In genomic region chr15:41561777-41562145, GRCh38 we compare ENCODE assay signal across 9 cellular contexts. TPM values are rescaled to one million over a fixed set of nuclear protein-coding genes. Genes with fewer than 3 reads are reported as not detected.
DNase-seq lines count a peak whose midpoint lies in the region; ATAC-seq and TF ChIP-seq lines count a peak whose summit lies in the region.
"Had no signal": no experiment of that assay in that cellular context is flagged by ENCODE, and none has a peak within 500 bp of the region (broad histone marks: within the 10 kb centered on the region; RNA-seq: fewer than 3 reads in every experiment).

No MANE protein-coding gene starts in this region.

- CTCF ChIA-PET in IMR-90 (lab: Yijun Ruan, JAX), result no interaction called here

- H2AK5ac ChIP-seq in IMR-90 (ENCODE audit: low read depth, low read length), result no peak overlapping the region; the same call in 1 of the 2 replicates

- no peak overlapping the region for H3K9ac ChIP-seq in IMR-90 (ENCODE audit: low read depth, low read length)
- H3K9ac ChIP-seq in endodermal cell (ENCODE audit: extremely low read depth, low read length, poor library complexity, severe bottlenecking), result peak overlapping the region; percentile 42

- H3K56ac ChIP-seq in IMR-90 (ENCODE audit: extremely low read depth, insufficient read depth, low read length), result no peak overlapping the region

- H3K36me3 ChIP-seq in IMR-90 (ENCODE audit: control insufficient read depth, insufficient read depth, low read length), result no peaks in the 10 kb centered on the region; the same call in 1 of the 2 replicates
- peaks cover 53% of the 10 kb centered on the region for H3K36me3 ChIP-seq in endodermal cell (ENCODE audit: control insufficient read depth, insufficient read depth, low read length)

- peaks cover 16% of the 10 kb centered on the region; the same call in 1 of the 2 replicates for H3K9me1 ChIP-seq in IMR-90 (ENCODE audit: insufficient read depth, low read length)

- dilution Hi-C loops in IMR-90 (cut with HindIII; ENCODE audit: low sequenced_read_pairs, unreplicated experiment), result no loop called here

- H2BK5ac ChIP-seq in IMR-90 (ENCODE audit: low read depth, low read length, poor library complexity, severe bottlenecking), result no peak overlapping the region

- no peak overlapping the region for H3K4ac ChIP-seq in IMR-90 (ENCODE audit: low read depth, low read length)

- H3K14ac ChIP-seq in IMR-90 (replicated peaks; ENCODE audit: low read depth, low read length), result no peak overlapping the region; the same call in 1 of the 2 replicates

- H2BK20ac ChIP-seq in IMR-90 (ENCODE audit: low read depth, low read length), result no peak overlapping the region

- WGBS in IMR-90 (ENCODE audit: extremely low coverage in 2 of 2, insufficient read length in 1 of 2), 2 experiments, result no CpG with 5 or more reads among the region's 3 CpGs
- 61 to 70% methylated on average over 2 to 3 of the region's 3 CpGs for WGBS in endodermal cell (ENCODE audit: insufficient coverage in 1 of 2, insufficient read length in 1 of 2), 2 experiments

- DNase-seq in IMR-90, result peak; percentile 73
- DNase-seq in endodermal cell, result peak; percentile 85
- peak; percentile 28 to 41 for DNase-seq in left colon
- DNase-seq in NCI-H1105 (lab: John Stamatoyannopoulos, UW), result no peak
- no peak for DNase-seq in NCI-H1436 (lab: John Stamatoyannopoulos, UW)
- DNase-seq in Kasumi-1 (lab: John Stamatoyannopoulos, UW), result no peak
- DNase-seq in stimulated activated CD4-positive, alpha-beta T cell treated with anti-CD3 and anti-CD28 coated beads, Interleukin-12 subunit alpha, Interleukin-12 subunit beta, amount 100 ng/mL, for 4 hours, result no peak
- DNase-seq: NCI-H1417 had no signal

- H4K91ac ChIP-seq in IMR-90 (ENCODE audit: insufficient read depth, low read depth, low read length), result no peak overlapping the region

- H3K4me3 Mint-ChIP-seq in endodermal cell, result peak overlapping the region; percentile 93

- no peak overlapping the region; the same call in 1 of the 2 replicates for H3K18ac ChIP-seq in IMR-90 (ENCODE audit: low read depth, low read length)

- peaks cover 40% of the 10 kb centered on the region for H3K36me3 Mint-ChIP-seq in endodermal cell (ENCODE audit: low read depth)

- peak overlapping the region; percentile 77 for H2AFZ ChIP-seq in IMR-90 (replicated peaks; ENCODE audit: low read length, poor library complexity)

- TF ChIP-seq CTCF in IMR-90 (conservative IDR thresholded peaks at IDR 0.05; ENCODE audit: low read depth, low read length) (0 out of 2 replicates have a peak, but pooled peaks have one; percentile 21), endodermal cell (conservative IDR thresholded peaks at IDR 0.05) (peak; percentile 59)

- no peaks in the 10 kb centered on the region for H3K27me3 Mint-ChIP-seq in endodermal cell (ENCODE audit: insufficient read depth)

- peak overlapping the region in 1 of 2 experiments; percentile 48; a peak in 1 of 4 replicates for H4K8ac ChIP-seq in IMR-90 (ENCODE audit: low read depth in 2 of 2, low read length in 2 of 2)

- peak overlapping the region; percentile 71 for H2AK9ac ChIP-seq in IMR-90 (replicated peaks; ENCODE audit: low read depth, low read length, poor library complexity)

- no peak overlapping the region; the same call in 1 of the 2 replicates for H4K5ac ChIP-seq in IMR-90 (ENCODE audit: low read depth, low read length)

- H3K4me3 ChIP-seq in IMR-90 (ENCODE audit: insufficient read depth, low read depth, low read length) (no peak overlapping the region), endodermal cell (ENCODE audit: low read length) (peak overlapping the region; percentile 69)

- H3K9me3 ChIP-seq in IMR-90 (ENCODE audit: control insufficient read depth, insufficient read depth, low read length) (no peaks in the 10 kb centered on the region), endodermal cell (ENCODE audit: control insufficient read depth, low read length) (no peaks in the 10 kb centered on the region)

- peak; percentile 9; the same call in 1 of the 2 replicates for ATAC-seq in IMR-90 (ENCODE audit: low read depth)
- ATAC-seq in left colon, result no peak

- no peak for TF ChIP-seq POLR2A in IMR-90 (IDR thresholded peaks at IDR 0.05; ENCODE audit: low read depth, low read length)

- no peak overlapping the region; the same call in 1 of the 2 replicates for H2BK120ac ChIP-seq in IMR-90 (ENCODE audit: low read depth, low read length)

- intact Hi-C loops in IMR-90 (cut with micrococcal nuclease), result no loop called here
- intact Hi-C loops in left colon (cut with DNase I, micrococcal nuclease), result no loop called here

- H3K4me1 Mint-ChIP-seq in endodermal cell, result peaks cover 68% of the 10 kb centered on the region

- POLR2A ChIA-PET in IMR-90 (lab: Charles Lee; ENCODE audit: unreplicated experiment), result interaction anchor here (0.6 to 1.3 kb wide), 2 partner anchors 24 to 68 kb away, joined by 4 read pairs; no protein-coding TSS in a partner anchor

- no peak overlapping the region for H2BK15ac ChIP-seq in IMR-90 (ENCODE audit: low read depth, low read length)

- no TSS peak for BruUV-seq in IMR-90 (replicated peaks; lab: Mats Ljungman, UMichigan)

- peaks cover 13% of the 10 kb centered on the region; the same call in 1 of the 2 replicates for H4K20me1 ChIP-seq in IMR-90 (ENCODE audit: insufficient read depth, low read length)

- H3K4me1 ChIP-seq in IMR-90 (ENCODE audit: control insufficient read depth, insufficient read depth, low read length), result peaks cover 31% of the 10 kb centered on the region
- H3K4me1 ChIP-seq in endodermal cell (ENCODE audit: control insufficient read depth, insufficient read depth, low read length), result peaks cover 41% of the 10 kb centered on the region

- H3K23ac ChIP-seq in IMR-90 (ENCODE audit: low read depth, low read length), result no peak overlapping the region

- H3K27me3 ChIP-seq in IMR-90 (ENCODE audit: control insufficient read depth, insufficient read depth, low read length) (no peaks in the 10 kb centered on the region), endodermal cell (ENCODE audit: control insufficient read depth, insufficient read depth, low read length, poor library complexity, severe bottlenecking) (no peaks in the 10 kb centered on the region)

- H3K27ac Mint-ChIP-seq in endodermal cell, result peak overlapping the region; percentile 90

- peaks cover 8 to 22% of the 10 kb centered on the region in 2 experiments for H3K79me1 ChIP-seq in IMR-90 (ENCODE audit: low read depth in 1 of 2, low read length in 2 of 2)

- H3K27ac ChIP-seq in IMR-90 (ENCODE audit: insufficient read depth, low read length), result peak overlapping the region; percentile 44; the same call in 1 of the 2 replicates
- H3K27ac ChIP-seq in endodermal cell (ENCODE audit: low read depth, low read length), result peak overlapping the region; percentile 56
- H3K27ac ChIP-seq in temporal lobe (ENCODE audit: low read depth, low read length), result peak overlapping the region; percentile 96

- H3K9me3 Mint-ChIP-seq in endodermal cell, result no peaks in the 10 kb centered on the region

- in situ Hi-C loops in IMR-90 (cut with MboI; ENCODE audit: low sequenced_read_pairs), result no loop called here

- TF ChIP-seq RAD21 in IMR-90 (IDR thresholded peaks at IDR 0.05; ENCODE audit: low read length), result no peak

- no peak overlapping the region; the same call in 1 of the 2 replicates for H3K4me2 ChIP-seq in IMR-90 (ENCODE audit: low read depth, low read length)

TF ChIP-seq in IMR-90, 13 proteins besides CTCF, POLR2A, EP300 and RAD21:
- TF ChIP-seq NFE2L2 (IDR thresholded peaks at IDR 0.05; ENCODE audit: low read depth, low read length) (no peak), CHD1 (IDR thresholded peaks at IDR 0.05; ENCODE audit: low read depth, low read length) (no peak), MXI1 (IDR thresholded peaks at IDR 0.05; ENCODE audit: borderline replicate concordance, low read depth, low read length) (no peak)

RNA-seq across cellular contexts. Expression of gene TYRO3, which starts 2.7 kb away (rescaled TPM):
- total RNA-seq in IMR-90 (2012; rRNA removed) (10.6 and 11.5 TPM in 2 replicates), endodermal cell (100 to 1,000 TPM; 293 to 311 TPM), left colon (1 to 10 TPM; 2.0 to 2.6 TPM), temporal lobe (10.3 TPM)
- 15.1 and 18.4 TPM in 2 replicates for polyA plus RNA-seq in IMR-90 (2012; rRNA removed)
- 3.8 and 10.2 TPM in 2 replicates for polyA plus RNA-seq in IMR-90 (2012; cell fraction: cytosol; rRNA removed)
- polyA plus RNA-seq in IMR-90 (2012; cell fraction: nucleus; rRNA removed; ENCODE audit: low replicate concordance), result 10.8 and 15.1 TPM in 2 replicates
- 86.7 TPM for polyA plus RNA-seq in endodermal cell (2013, experiment 1 of 2)
- polyA plus RNA-seq in endodermal cell (2013, experiment 2 of 2), result 76.1 TPM

RNA-seq across cellular contexts. Expression of gene RPAP1, which starts 17.7 kb away (rescaled TPM):
- 9.1 and 9.4 TPM in 2 replicates for total RNA-seq in IMR-90 (2012; rRNA removed)
- 18.1 and 22.7 TPM in 2 replicates for polyA plus RNA-seq in IMR-90 (2012; rRNA removed)
- 13.5 and 18.3 TPM in 2 replicates for polyA plus RNA-seq in IMR-90 (2012; cell fraction: cytosol; rRNA removed)
- 32.5 and 57.8 TPM in 2 replicates for polyA plus RNA-seq in IMR-90 (2012; cell fraction: nucleus; rRNA removed; ENCODE audit: low replicate concordance)
- total RNA-seq in endodermal cell, result 100 to 1,000 TPM in 1 of 2 donors, 10 to 100 TPM in 1; 91.1 to 107 TPM
- polyA plus RNA-seq in endodermal cell (2013, experiment 1 of 2), result 39.7 TPM
- 38.3 TPM for polyA plus RNA-seq in endodermal cell (2013, experiment 2 of 2)
- total RNA-seq in left colon, result 10 to 100 TPM; 20.5 to 26.1 TPM
- total RNA-seq in temporal lobe, result 22.6 TPM

RNA-seq across cellular contexts. Expression of gene LTK, which starts 48.1 kb away (rescaled TPM):
- total RNA-seq in IMR-90 (2012; rRNA removed) (0.18 and 0.28 TPM in 2 replicates), endodermal cell (under 1 TPM; 0.44 to 0.57 TPM), left colon (10 to 100 TPM; 12.0 to 18.7 TPM), temporal lobe (under 0.01 TPM)
- polyA plus RNA-seq in IMR-90 (2012; rRNA removed), result 0.62 and 0.77 TPM in 2 replicates
- polyA plus RNA-seq in IMR-90 (2012; cell fraction: cytosol; rRNA removed), result 0.30 and 0.37 TPM in 2 replicates
- 3.0 and 6.3 TPM in 2 replicates for polyA plus RNA-seq in IMR-90 (2012; cell fraction: nucleus; rRNA removed; ENCODE audit: low replicate concordance)
- 0.18 TPM for polyA plus RNA-seq in endodermal cell (2013, experiment 1 of 2)
- 0.17 TPM for polyA plus RNA-seq in endodermal cell (2013, experiment 2 of 2)

Comparison
In these comparisons a context has a peak if more than half of its experiments do, and no peak if none do; other contexts are left out.
1. DNase-seq: peak in IMR-90 (single experiment), endodermal cell (single experiment) and left colon (2 of 2); none in NCI-H1105 (single experiment), NCI-H1436 (single experiment), Kasumi-1 (0 of 2) and stimulated activated CD4-positive, alpha-beta T cell treated with anti-CD3 and anti-CD28 coated beads, Interleukin-12 subunit alpha, Interleukin-12 subunit beta, amount 100 ng/mL, for 4 hours (single experiment).
2. H3K27ac ChIP-seq: peak in every context shown above with its lines; median percentile 96 in temporal lobe; 56 in endodermal cell; 44 in IMR-90.
3. RNA of gene TYRO3, which starts 2.7 kb away (total RNA-seq): 293 to 311 TPM in endodermal cell; 10.6 to 11.5 TPM in IMR-90, 10.3 TPM in temporal lobe (single experiment) and 2.0 to 2.6 TPM in left colon; every median in the first group is over 10 times any median in the second.
4. RNA of gene LTK, which starts 48.1 kb away (total RNA-seq): 12.0 to 18.7 TPM in left colon; 0.44 to 0.57 TPM in endodermal cell, 0.18 to 0.28 TPM in IMR-90 and under 0.01 TPM in temporal lobe (single experiment); every median in the first group is over 4 times any median in the second.